8 cellular contexts compared by ENCODE assay signal in the genomic region with DNA sequence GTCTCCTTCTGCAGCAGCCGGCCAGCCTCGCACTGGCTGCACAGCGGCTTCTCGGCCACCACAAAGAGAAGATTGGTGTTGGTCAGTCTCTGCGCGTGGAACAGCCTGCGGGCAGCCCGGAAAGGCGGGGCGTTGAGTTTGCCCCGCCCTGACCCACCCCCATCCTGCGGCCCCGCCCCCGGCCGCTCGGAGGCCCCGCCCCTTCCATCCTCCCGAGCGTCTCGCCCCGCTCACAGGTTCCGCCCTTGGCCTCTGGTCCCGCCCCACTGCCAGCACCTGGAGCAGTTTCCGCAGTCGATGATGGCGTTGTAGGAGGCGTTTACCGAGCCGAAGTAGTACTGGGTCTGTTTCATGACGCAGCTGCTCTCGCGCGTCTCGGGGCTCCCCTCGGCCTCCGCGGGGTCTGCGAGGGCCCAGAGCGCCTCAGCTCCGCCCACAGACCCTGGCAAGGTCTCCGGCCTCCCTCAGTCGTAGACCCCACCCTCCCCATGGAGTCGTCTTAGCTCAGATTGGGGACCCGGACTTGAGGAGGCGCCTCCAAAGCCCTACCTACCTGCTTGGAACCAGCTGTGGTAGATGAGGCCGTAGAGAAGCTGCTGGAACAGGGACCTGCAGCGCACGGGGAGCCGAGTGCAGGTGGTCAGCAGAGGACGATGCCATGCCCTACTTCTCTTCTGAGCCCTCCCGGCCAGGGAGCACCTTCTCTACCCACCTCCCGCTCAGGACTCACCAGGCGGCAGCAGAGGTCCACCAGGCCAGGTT. TPM values are rescaled to one million over a fixed set of nuclear protein-coding genes. Genes with fewer than 3 reads are reported as not detected.
DNase-seq lines count a peak whose midpoint lies in the region; ATAC-seq and TF ChIP-seq lines count a peak whose summit lies in the region.

No MANE protein-coding gene starts in this region.

- peak overlapping the region; percentile 94 for H3K18ac ChIP-seq in neuronal stem cell (ENCODE audit: low read length)

- H3K9me3 Mint-ChIP-seq in activated T-helper 17 cell treated with anti-CD3 and anti-CD28 coated beads, Interleukin-2, amount 50 U/mL, for 72 hours = no peaks in the 10 kb centered on the region

- H3K27me3 ChIP-seq in SK-N-SH (ENCODE audit: insufficient read depth) = no peaks in the 10 kb centered on the region
- peaks cover 0 to 67% (median 15%) of the 10 kb centered on the region in 3 experiments for H3K27me3 ChIP-seq in neuronal stem cell (ENCODE audit: control insufficient read depth in 3 of 3, insufficient read depth in 3 of 3, low read depth in 1 of 3, low read length in 3 of 3)
- peaks cover 0 to 2% of the 10 kb centered on the region in 2 donors for H3K27me3 ChIP-seq in stomach smooth muscle (ENCODE audit: control insufficient read depth in 1 of 2, insufficient read depth in 2 of 2, low read length in 2 of 2)

- peaks cover 2% of the 10 kb centered on the region for H3K79me1 ChIP-seq in neuronal stem cell (ENCODE audit: low read depth, low read length)

- no peaks in the 10 kb centered on the region for H4K20me1 ChIP-seq in SK-N-SH (ENCODE audit: insufficient read depth)

- H3K4me1 ChIP-seq in SK-N-SH (ENCODE audit: control insufficient read depth in 1 of 2, insufficient read depth in 2 of 2, low read depth in 1 of 2, low read length in 1 of 2) (peaks cover 0 to 35% of the 10 kb centered on the region in 2 experiments; a peak in 1 of 4 replicates), neuronal stem cell (ENCODE audit: control insufficient read depth in 2 of 2, insufficient read depth in 1 of 2, low read depth in 1 of 2, low read length in 2 of 2) (peaks cover 0 to 10% of the 10 kb centered on the region in 2 donors), stomach smooth muscle (ENCODE audit: control insufficient read depth, insufficient read depth, low read length) (peaks cover 14% of the 10 kb centered on the region)

- no peak overlapping the region for H4K91ac ChIP-seq in neuronal stem cell (ENCODE audit: low read depth, low read length, poor library complexity)

- no peaks in the 10 kb centered on the region for H3K36me3 Mint-ChIP-seq in activated T-helper 17 cell treated with anti-CD3 and anti-CD28 coated beads, Interleukin-2, amount 50 U/mL, for 72 hours (ENCODE audit: low read depth)

- H3K79me2 ChIP-seq in SK-N-SH (ENCODE audit: insufficient read depth) = no peaks in the 10 kb centered on the region

- H3K9ac ChIP-seq in SK-N-SH (no peak overlapping the region), neuronal stem cell (ENCODE audit: low read depth, low read length, poor library complexity) (peak overlapping the region; percentile 96), stomach smooth muscle (ENCODE audit: low read length in 2 of 2) (peak overlapping the region; percentile 51 to 60)

- H3K27ac ChIP-seq in SK-N-SH (ENCODE audit: low read depth in 2 of 2, low read length in 1 of 2) (peak overlapping the region in 1 of 2 experiments; percentile 36; a peak in 1 of 4 replicates), neuronal stem cell (replicated peaks; ENCODE audit: low read length) (no peak overlapping the region), stomach smooth muscle (ENCODE audit: low read length) (no peak overlapping the region)

- H3K23ac ChIP-seq in neuronal stem cell (ENCODE audit: low read depth, low read length, poor library complexity) = peak overlapping the region; percentile 87

- H2BK120ac ChIP-seq in neuronal stem cell (ENCODE audit: low read depth, low read length) = peak overlapping the region; percentile 54

- H2BK12ac ChIP-seq in neuronal stem cell (ENCODE audit: low read length) = no peak overlapping the region

- WGBS in SK-N-SH (ENCODE audit: low lambda C conversion rate) = 72% methylated on average over 22 of the region's 53 CpGs
- no CpG with 5 or more reads among the region's 53 CpGs for WGBS in neuronal stem cell (ENCODE audit: extremely low coverage in 2 of 2, insufficient read length in 2 of 2, insufficient replicate concordance in 1 of 2), 2 donors

- peak overlapping the region; percentile 2 for H3K14ac ChIP-seq in neuronal stem cell (ENCODE audit: low read length)

- CTCF ChIA-PET in SK-N-SH (lab: Yijun Ruan, JAX) = interaction anchor here (0.8 kb wide), 1 partner anchor 185 kb away, joined by 5 read pairs; no protein-coding TSS in a partner anchor

- H3K9me3 ChIP-seq in SK-N-SH (no peaks in the 10 kb centered on the region), neuronal stem cell (replicated peaks in 1 of 2; ENCODE audit: control insufficient read depth in 2 of 2, insufficient read depth in 1 of 2, low read depth in 1 of 2, low read length in 2 of 2) (no peaks in the 10 kb centered on the region), stomach smooth muscle (ENCODE audit: control insufficient read depth in 2 of 2, low read length in 2 of 2) (no peaks in the 10 kb centered on the region)

- H2AFZ ChIP-seq in SK-N-SH (ENCODE audit: low read depth) = no peak overlapping the region
- H2AFZ ChIP-seq in neuronal stem cell (ENCODE audit: low read length) = peak overlapping the region; percentile 69

- TF ChIP-seq EP300 in SK-N-SH (IDR thresholded peaks at IDR 0.05; ENCODE audit: borderline replicate concordance in 1 of 2, low read depth in 1 of 2, low read length in 1 of 2) = no peak

- peak overlapping the region; percentile 82 for H3K4me3 Mint-ChIP-seq in activated T-helper 17 cell treated with anti-CD3 and anti-CD28 coated beads, Interleukin-2, amount 50 U/mL, for 72 hours

- H2BK15ac ChIP-seq in neuronal stem cell (ENCODE audit: low read length) = peak overlapping the region; percentile 46

- H3K4me2 ChIP-seq in SK-N-SH (no peak overlapping the region), neuronal stem cell (ENCODE audit: insufficient read depth, low read length, poor library complexity, severe bottlenecking) (peak overlapping the region; percentile 95)

- H3K4me1 Mint-ChIP-seq in activated T-helper 17 cell treated with anti-CD3 and anti-CD28 coated beads, Interleukin-2, amount 50 U/mL, for 72 hours = peaks cover 5% of the 10 kb centered on the region

- peak overlapping the region; percentile 97 for H2AK5ac ChIP-seq in neuronal stem cell (ENCODE audit: low read depth, low read length)

- no peak for TF ChIP-seq CTCF in SK-N-SH (IDR thresholded peaks at IDR 0.05)

- POLR2A ChIA-PET in SK-N-SH (lab: Yijun Ruan, JAX) = no interaction called here

- no peak overlapping the region for H4K8ac ChIP-seq in neuronal stem cell (ENCODE audit: low read depth, low read length)

- ATAC-seq in SK-N-SH treated with all-trans-retinoic acid at 6 μM for 48 hours = no peak
- peak; percentile 85 for ATAC-seq in HG03108 (IDR thresholded peaks at IDR 0.05; ENCODE audit: unreplicated experiment)
- ATAC-seq in activated T-helper 17 cell treated with anti-CD3 and anti-CD28 coated beads, Interleukin-2, amount 50 U/mL, for 72 hours (replicated peaks) = peak; percentile 98

- H2BK5ac ChIP-seq in neuronal stem cell (ENCODE audit: low read length) = peak overlapping the region; percentile 93

- no peaks in the 10 kb centered on the region for H3K27me3 Mint-ChIP-seq in activated T-helper 17 cell treated with anti-CD3 and anti-CD28 coated beads, Interleukin-2, amount 50 U/mL, for 72 hours

- H3K4ac ChIP-seq in neuronal stem cell (ENCODE audit: low read length) = no peak overlapping the region

- H3K9me2 ChIP-seq in SK-N-SH = no peaks in the 10 kb centered on the region

- H3K27ac Mint-ChIP-seq in activated T-helper 17 cell treated with anti-CD3 and anti-CD28 coated beads, Interleukin-2, amount 50 U/mL, for 72 hours = peak overlapping the region; percentile 82

- DNase-seq in SK-N-SH = peak; percentile 90
- peak; percentile 69 for DNase-seq in OCI-M1 (lab: John Stamatoyannopoulos, UW)
- DNase-seq in fibroblast of the conjunctiva (ENCODE audit: low read depth) = peak; percentile 22
- peak; percentile 72 for DNase-seq in neuronal stem cell (ENCODE audit: low spot score)

- H3F3A ChIP-seq in SK-N-SH (replicated peaks; ENCODE audit: insufficient read depth) = no peaks in the 10 kb centered on the region

- TF ChIP-seq RAD21 in SK-N-SH (IDR thresholded peaks at IDR 0.05; ENCODE audit: low read length) = no peak

- H3K36me3 ChIP-seq in SK-N-SH (replicated peaks in 1 of 2; ENCODE audit: control insufficient read depth in 1 of 2, insufficient read depth in 2 of 2, low read length in 1 of 2) = no peaks in the 10 kb centered on the region
- H3K36me3 ChIP-seq in neuronal stem cell (replicated peaks in 1 of 2; ENCODE audit: control insufficient read depth in 2 of 2, insufficient read depth in 2 of 2, low read length in 2 of 2) = no peaks in the 10 kb centered on the region
- no peaks in the 10 kb centered on the region for H3K36me3 ChIP-seq in stomach smooth muscle (ENCODE audit: control insufficient read depth in 2 of 2, insufficient read depth in 2 of 2, low read length in 2 of 2)

- no peak overlapping the region for H3K4me3 ChIP-seq in SK-N-SH (ENCODE audit: low read depth in 2 of 2, low read length in 1 of 2)
- peak overlapping the region; percentile 28 to 79 for H3K4me3 ChIP-seq in neuronal stem cell (ENCODE audit: low read length in 2 of 2)
- H3K4me3 ChIP-seq in stomach smooth muscle (ENCODE audit: low read length in 2 of 2) = peak overlapping the region; percentile 69 to 79

RNA-seq across cellular contexts. Expression of a gene that starts 5.9 kb away (rescaled TPM):
- polyA plus RNA-seq in SK-N-SH (2012; rRNA removed) = 47.8 and 49.2 TPM in 2 replicates
- 20.4 and 34.9 TPM in 2 replicates for polyA plus RNA-seq in SK-N-SH (2012; cell fraction: cytosol; rRNA removed)
- polyA plus RNA-seq in SK-N-SH (2012; cell fraction: nucleus; rRNA removed) = 33.8 and 42.1 TPM in 2 replicates
- total RNA-seq in activated T-helper 17 cell treated with anti-CD3 and anti-CD28 coated beads, Interleukin-2, amount 50 U/mL, for 72 hours = 10 to 100 TPM; 14.3 to 21.9 TPM
- 21.4 TPM for polyA plus RNA-seq in neuronal stem cell (2013, experiment 1 of 2)
- 20.8 TPM for polyA plus RNA-seq in neuronal stem cell (2013, experiment 2 of 2)

RNA-seq across cellular contexts. Expression of a gene that starts 14.6 kb away (rescaled TPM):
- polyA plus RNA-seq in SK-N-SH (2012; rRNA removed) = 40.7 and 46.5 TPM in 2 replicates
- polyA plus RNA-seq in SK-N-SH (2012; cell fraction: cytosol; rRNA removed) = 22.5 and 32.0 TPM in 2 replicates
- polyA plus RNA-seq in SK-N-SH (2012; cell fraction: nucleus; rRNA removed) = 59.4 and 69.3 TPM in 2 replicates
- total RNA-seq in activated T-helper 17 cell treated with anti-CD3 and anti-CD28 coated beads, Interleukin-2, amount 50 U/mL, for 72 hours = 10 to 100 TPM; 35.6 to 40.8 TPM
- 6.9 TPM for polyA plus RNA-seq in neuronal stem cell (2013, experiment 1 of 2)
- polyA plus RNA-seq in neuronal stem cell (2013, experiment 2 of 2) = 7.1 TPM

RNA-seq across cellular contexts. Expression of a gene that starts 14.7 kb away (rescaled TPM):
- polyA plus RNA-seq in SK-N-SH (2012; rRNA removed) = 43.6 and 56.2 TPM in 2 replicates
- polyA plus RNA-seq in SK-N-SH (2012; cell fraction: cytosol; rRNA removed) = 23.0 and 30.4 TPM in 2 replicates
- polyA plus RNA-seq in SK-N-SH (2012; cell fraction: nucleus; rRNA removed) = 124 and 132 TPM in 2 replicates
- total RNA-seq in activated T-helper 17 cell treated with anti-CD3 and anti-CD28 coated beads, Interleukin-2, amount 50 U/mL, for 72 hours = 10 to 100 TPM; 50.2 to 96.5 TPM
- polyA plus RNA-seq in neuronal stem cell (2013, experiment 1 of 2) = 19.4 TPM
- polyA plus RNA-seq in neuronal stem cell (2013, experiment 2 of 2) = 17.4 TPM

RNA-seq across cellular contexts. Expression of a gene that starts 19.7 kb away (rescaled TPM):
- polyA plus RNA-seq in SK-N-SH (2012; rRNA removed) = 0.83 and 0.95 TPM in 2 replicates
- 0.33 and 0.73 TPM in 2 replicates for polyA plus RNA-seq in SK-N-SH (2012; cell fraction: cytosol; rRNA removed)
- polyA plus RNA-seq in SK-N-SH (2012; cell fraction: nucleus; rRNA removed) = 4.2 and 8.1 TPM in 2 replicates
- total RNA-seq in activated T-helper 17 cell treated with anti-CD3 and anti-CD28 coated beads, Interleukin-2, amount 50 U/mL, for 72 hours = 10 to 100 TPM in 1 of 2 donors, 1 to 10 TPM in 1; 3.9 to 10.9 TPM
- polyA plus RNA-seq in neuronal stem cell (2013, experiment 1 of 2) = 2.0 TPM
- 1.6 TPM for polyA plus RNA-seq in neuronal stem cell (2013, experiment 2 of 2)

RNA-seq across cellular contexts. Expression of a gene that starts 24.6 kb away (rescaled TPM):
- 28.1 and 32.3 TPM in 2 replicates for polyA plus RNA-seq in SK-N-SH (2012; rRNA removed)
- polyA plus RNA-seq in SK-N-SH (2012; cell fraction: cytosol; rRNA removed) = 19.1 and 27.8 TPM in 2 replicates
- 34.1 and 37.0 TPM in 2 replicates for polyA plus RNA-seq in SK-N-SH (2012; cell fraction: nucleus; rRNA removed)
- 100 to 1,000 TPM in 1 of 2 donors, 10 to 100 TPM in 1; 85.8 to 139 TPM for total RNA-seq in activated T-helper 17 cell treated with anti-CD3 and anti-CD28 coated beads, Interleukin-2, amount 50 U/mL, for 72 hours
- 8.5 TPM for polyA plus RNA-seq in neuronal stem cell (2013, experiment 1 of 2)
- 8.5 TPM for polyA plus RNA-seq in neuronal stem cell (2013, experiment 2 of 2)

Comparison
In these comparisons a context has a peak if more than half of its experiments do, and no peak if none do; other contexts are left out.
1. DNase-seq: peak in every context shown above with its lines; median percentile 90 in SK-N-SH; 72 in neuronal stem cell; 69 in OCI-M1; 22 in fibroblast of the conjunctiva.
2. H3K4me3 ChIP-seq: peak in neuronal stem cell (2 of 2) and stomach smooth muscle (2 of 2); none in SK-N-SH (0 of 2).